Comparison of ENCODE assay signal across 19 cellular contexts in the genomic region with DNA sequence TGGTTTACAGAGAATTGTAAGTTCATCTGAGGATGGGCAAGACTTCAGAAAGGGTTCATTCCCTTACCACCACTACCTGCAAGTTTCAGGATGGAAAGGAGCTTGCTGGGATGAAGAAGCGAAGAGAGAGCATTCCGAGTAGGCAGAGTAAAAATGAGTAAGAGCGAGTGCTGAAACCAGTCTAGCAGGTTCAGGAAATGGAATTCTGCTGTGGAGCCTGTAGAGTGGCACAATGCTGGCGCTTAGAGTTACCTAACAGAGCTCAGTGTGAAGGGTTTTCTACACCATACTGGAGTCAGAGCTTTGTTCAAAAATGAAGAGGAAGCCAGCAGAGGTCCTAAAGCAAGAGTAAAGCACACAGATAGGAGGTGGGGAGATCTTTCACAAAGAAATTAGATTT.
DNase-seq lines count a peak whose midpoint lies in the region; ATAC-seq, FAIRE-seq and TF ChIP-seq lines count a peak whose summit lies in the region.
"Had no signal": no experiment of that assay in that cellular context is flagged by ENCODE, and none has a peak within 500 bp of the region (broad histone marks: within the 10 kb centered on the region; RNA-seq: fewer than 3 reads in every experiment).

No MANE protein-coding gene starts in this region.

- H2BK15ac ChIP-seq in H1 (ENCODE audit: low read length), result no peak overlapping the region

- H3K9me3 ChIP-seq in H1 (ENCODE audit: insufficient read depth in 2 of 2, low read depth in 1 of 2, low read length in 1 of 2) (peaks cover 0 to 2% of the 10 kb centered on the region in 2 experiments; a peak in 1 of 4 replicates), lung (ENCODE audit: control insufficient read depth in 2 of 2, insufficient read depth in 1 of 2, low read length in 1 of 2) (no peaks in the 10 kb centered on the region), esophagus squamous epithelium (no peaks in the 10 kb centered on the region)
- H3K9me3 ChIP-seq: uterus had no signal

- H3K36me3 ChIP-seq in H1 (ENCODE audit: control insufficient read depth in 2 of 4, insufficient read depth in 4 of 4, low read length in 3 of 4) (no peaks in the 10 kb centered on the region), lung (ENCODE audit: control insufficient read depth in 2 of 2, insufficient read depth in 2 of 2, low read length in 2 of 2) (no peaks in the 10 kb centered on the region), esophagus squamous epithelium (no peaks in the 10 kb centered on the region)
- H3K36me3 ChIP-seq: uterus had no signal

- H3K4ac ChIP-seq in H1 (replicated peaks; ENCODE audit: insufficient read length, low read depth, low read length), result no peak overlapping the region

- no peak overlapping the region for H3K56ac ChIP-seq in H1 (replicated peaks; ENCODE audit: insufficient read length, low read depth, low read length)

- no peak overlapping the region for H3K18ac ChIP-seq in H1 (ENCODE audit: extremely low read depth, low read length)

- H4K5ac ChIP-seq in H1 (ENCODE audit: insufficient read length, low read depth, low read length), result no peak overlapping the region

- TF ChIP-seq EP300 in H1 (IDR thresholded peaks at IDR 0.05; ENCODE audit: borderline replicate concordance in 1 of 2, low read depth in 2 of 2, low read length in 2 of 2), result no peak

- TF ChIP-seq RAD21 in H1 (IDR thresholded peaks at IDR 0.05 in 1 of 2, conservative IDR thresholded peaks at IDR 0.05 in 1 of 2; ENCODE audit: low read depth in 2 of 2, low read length in 2 of 2), result no peak

- H3K79me2 ChIP-seq in H1 (ENCODE audit: control insufficient read depth in 1 of 2, insufficient read depth in 2 of 2, low read length in 2 of 2), result no peaks in the 10 kb centered on the region

- H3K23ac ChIP-seq in H1 (ENCODE audit: insufficient read length), result no peak overlapping the region

- FAIRE-seq in H1 (lab: Jason Lieb, UNC), result peak; percentile 78

- H3K79me1 ChIP-seq in H1 (ENCODE audit: low read depth, low read length), result no peaks in the 10 kb centered on the region

- H2BK20ac ChIP-seq in H1 (ENCODE audit: low read length), result no peak overlapping the region

- H3K9ac ChIP-seq in H1 (replicated peaks in 1 of 4; ENCODE audit: extremely low read depth in 1 of 4, low read depth in 3 of 4, low read length in 3 of 4), result peak overlapping the region in 1 of 4 experiments; percentile 44; a peak in 1 of 7 replicates

- H2AFZ ChIP-seq in H1 (ENCODE audit: low read length), result peak overlapping the region; percentile 19

- H4K20me1 ChIP-seq in H1 (replicated peaks in 1 of 2; ENCODE audit: control insufficient read depth in 1 of 2, insufficient read depth in 2 of 2, low read length in 2 of 2), result no peaks in the 10 kb centered on the region

- 76% methylated on average over 4 of the region's 4 CpGs; no CpG with 5 or more reads in 1 of the 2 experiments for WGBS in H1 (ENCODE audit: extremely low coverage in 1 of 2, insufficient coverage in 1 of 2, insufficient read length in 1 of 2, insufficient replicate concordance in 2 of 2, low coverage in 1 of 2, low lambda C conversion rate in 2 of 2, missing lambda C conversion rate in 1 of 2), 2 experiments
- WGBS in lung, 2 donors, result 71 to 89% methylated on average over 4 of the region's 4 CpGs
- WGBS in esophagus squamous epithelium, 2 donors, result 45 to 62% methylated on average over 4 of the region's 4 CpGs

- TF ChIP-seq CTCF in LNCaP clone FGC (IDR thresholded peaks at IDR 0.05; ENCODE audit: control insufficient read depth, extremely low read depth, insufficient read depth) (no peak), H1 (IDR thresholded peaks at IDR 0.05; ENCODE audit: control extremely low read depth in 1 of 3, insufficient read depth in 1 of 3, low read depth in 1 of 3, low read length in 3 of 3) (no peak), lung (IDR thresholded peaks at IDR 0.05; ENCODE audit: control extremely low read depth, extremely low read depth) (no peak), esophagus squamous epithelium (IDR thresholded peaks at IDR 0.05) (no peak)

- H3K27ac ChIP-seq in H1 (ENCODE audit: low read depth, low read length) (no peak overlapping the region), lung (ENCODE audit: low read depth in 1 of 2, low read length in 1 of 2) (no peak overlapping the region), esophagus squamous epithelium (no peak overlapping the region)
- H3K27ac ChIP-seq: HL-60, uterus had no signal

- POLR2A ChIA-PET in H1 (lab: Charles Lee; ENCODE audit: partially characterized antibody), result no interaction called here

- H3K14ac ChIP-seq in H1 (ENCODE audit: insufficient read length), result no peak overlapping the region

- H3K4me1 ChIP-seq in H1 (replicated peaks in 1 of 4; ENCODE audit: control insufficient read depth in 3 of 4, insufficient read depth in 4 of 4, low read length in 3 of 4), result no peaks in the 10 kb centered on the region
- peaks cover 0 to 2% of the 10 kb centered on the region in 2 donors for H3K4me1 ChIP-seq in lung (ENCODE audit: control insufficient read depth in 2 of 2, insufficient read depth in 2 of 2, low read length in 2 of 2)
- peaks cover 0 to 16% (median 6%) of the 10 kb centered on the region in 3 donors for H3K4me1 ChIP-seq in esophagus squamous epithelium
- H3K4me1 ChIP-seq: uterus had no signal

- no peak for TF ChIP-seq POLR2A in H1 (IDR thresholded peaks at IDR 0.05; ENCODE audit: control extremely low read depth in 1 of 2, low read depth in 2 of 2, low read length in 2 of 2)
- TF ChIP-seq POLR2A in esophagus squamous epithelium (IDR thresholded peaks at IDR 0.05), result no peak

- no peak overlapping the region for H3K4me2 ChIP-seq in H1 (ENCODE audit: insufficient read depth in 1 of 2, low read depth in 2 of 2, low read length in 2 of 2)

- H3K4me3 ChIP-seq in LNCaP clone FGC (ENCODE audit: low read depth, low read length), result no peak overlapping the region
- no peak overlapping the region for H3K4me3 ChIP-seq in H1 (ENCODE audit: extremely low read depth in 1 of 4, insufficient read depth in 2 of 4, low read depth in 3 of 4, low read length in 4 of 4)
- no peak overlapping the region for H3K4me3 ChIP-seq in lung
- H3K4me3 ChIP-seq in esophagus squamous epithelium, result no peak overlapping the region
- H3K4me3 ChIP-seq: uterus had no signal

- CTCF ChIA-PET in H1 (lab: Charles Lee; ENCODE audit: partially characterized antibody), result interaction anchor here (0.5 to 1.3 kb wide), 6 partner anchors 23 to 59 kb away, joined by 3 to 4 read pairs (median 3); no protein-coding TSS in a partner anchor

- H2AK5ac ChIP-seq in H1 (ENCODE audit: low read depth, low read length), result no peak overlapping the region

- ATAC-seq in lung (ENCODE audit: insufficient read depth, low FRiP score) (no peak), HG03045 (IDR thresholded peaks at IDR 0.05; ENCODE audit: unreplicated experiment) (no peak), HG02970 (IDR thresholded peaks at IDR 0.05; ENCODE audit: low FRiP score, unreplicated experiment) (no peak)
- ATAC-seq: left colon, sciatic nerve had no signal

- intact Hi-C loops in esophagus squamous epithelium (cut with DNase I), result no loop called here

- no peaks in the 10 kb centered on the region for H3K23me2 ChIP-seq in H1 (ENCODE audit: low read depth, low read length)

- no peak overlapping the region for H4K8ac ChIP-seq in H1 (ENCODE audit: extremely low read depth, insufficient read depth, low read length)

- DNase-seq in DMS53 (lab: John Stamatoyannopoulos, UW), result peak; percentile 88
- peak; percentile 15 for DNase-seq in LNCaP clone FGC (ENCODE audit: low read depth)
- DNase-seq in H1 (ENCODE audit: low read depth in 1 of 2, low spot score in 2 of 2), result no peak
- DNase-seq in lung (ENCODE audit: low spot score), result peak; percentile 29
- no peak for DNase-seq in esophagus squamous epithelium (lab: John Stamatoyannopoulos, UW)
- DNase-seq in mesenteric fat pad (ENCODE audit: low spot score), result no peak
- DNase-seq: anterior cingulate cortex; CD8-positive, alpha-beta memory T cell; cerebellar nuclear complex; KBM-7; left colon; NCI-H1092; NCI-H2171; stimulated activated CD4-positive, alpha-beta T cell treated with anti-CD3 and anti-CD28 coated beads, Interleukin-1b, Interleukin-23, amount 100 ng/mL, for 48 hours; uterus had no signal

- H2BK120ac ChIP-seq in H1 (replicated peaks; ENCODE audit: low read depth, low read length), result no peak overlapping the region

- no peak overlapping the region for H2BK5ac ChIP-seq in H1 (ENCODE audit: low read depth, low read length)

- H4K91ac ChIP-seq in H1 (replicated peaks; ENCODE audit: insufficient read length, low read length), result no peak overlapping the region

- H3K27me3 ChIP-seq in H1 (replicated peaks in 1 of 4; ENCODE audit: control insufficient read depth in 3 of 4, extremely low read depth in 1 of 4, insufficient read depth in 3 of 4, low read length in 3 of 4), result no peaks in the 10 kb centered on the region
- no peaks in the 10 kb centered on the region for H3K27me3 ChIP-seq in lung (ENCODE audit: control insufficient read depth, insufficient read depth)
- H3K27me3 ChIP-seq in esophagus squamous epithelium, result no peaks in the 10 kb centered on the region
- H3K27me3 ChIP-seq: uterus had no signal

- no peak overlapping the region for H2BK12ac ChIP-seq in H1 (ENCODE audit: low read depth, low read length)

TF ChIP-seq in H1, 55 proteins besides CTCF, POLR2A, EP300 and RAD21 (continues in another document):
- TF ChIP-seq, protein P1, sequence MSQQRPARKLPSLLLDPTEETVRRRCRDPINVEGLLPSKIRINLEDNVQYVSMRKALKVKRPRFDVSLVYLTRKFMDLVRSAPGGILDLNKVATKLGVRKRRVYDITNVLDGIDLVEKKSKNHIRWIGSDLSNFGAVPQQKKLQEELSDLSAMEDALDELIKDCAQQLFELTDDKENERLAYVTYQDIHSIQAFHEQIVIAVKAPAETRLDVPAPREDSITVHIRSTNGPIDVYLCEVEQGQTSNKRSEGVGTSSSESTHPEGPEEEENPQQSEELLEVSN (IDR thresholded peaks at IDR 0.05), result no peak
- TF ChIP-seq, protein P2, sequence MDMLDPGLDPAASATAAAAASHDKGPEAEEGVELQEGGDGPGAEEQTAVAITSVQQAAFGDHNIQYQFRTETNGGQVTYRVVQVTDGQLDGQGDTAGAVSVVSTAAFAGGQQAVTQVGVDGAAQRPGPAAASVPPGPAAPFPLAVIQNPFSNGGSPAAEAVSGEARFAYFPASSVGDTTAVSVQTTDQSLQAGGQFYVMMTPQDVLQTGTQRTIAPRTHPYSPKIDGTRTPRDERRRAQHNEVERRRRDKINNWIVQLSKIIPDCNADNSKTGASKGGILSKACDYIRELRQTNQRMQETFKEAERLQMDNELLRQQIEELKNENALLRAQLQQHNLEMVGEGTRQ (IDR thresholded peaks at IDR 0.05; ENCODE audit: low read length), result no peak
- TF ChIP-seq CHD1 (IDR thresholded peaks at IDR 0.05; ENCODE audit: low read depth, low read length) (no peak), JUN (IDR thresholded peaks at IDR 0.05; ENCODE audit: low read depth, low read length) (no peak)

Comparison
In these comparisons a context has a peak if more than half of its experiments do, and no peak if none do; other contexts are left out.
1. DNase-seq: peak in DMS53 (single experiment), LNCaP clone FGC (single experiment) and lung (single experiment); none in H1 (0 of 2), esophagus squamous epithelium (single experiment) and mesenteric fat pad (single experiment).